8 cellular contexts compared by ENCODE assay signal in the genomic region with DNA sequence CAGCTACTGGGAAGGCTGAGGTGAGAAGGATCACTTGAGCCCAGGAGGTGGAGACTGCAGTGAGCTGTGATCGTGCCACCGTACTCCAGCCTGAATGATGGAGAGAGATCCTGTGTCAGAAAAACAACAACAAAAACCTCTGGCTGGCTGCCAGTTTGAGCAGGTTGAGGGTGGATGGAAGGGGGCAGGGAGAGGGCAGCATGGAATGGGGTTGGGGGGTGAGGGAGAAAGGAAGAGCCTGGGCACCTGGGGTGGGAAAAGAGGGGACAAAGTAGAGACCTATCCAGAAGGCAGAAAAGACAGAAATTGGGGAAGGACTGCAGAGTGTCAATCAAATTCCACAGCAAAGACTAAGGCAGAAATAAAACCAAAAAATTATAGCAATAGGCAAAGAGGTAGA. TPM values are rescaled to one million over a fixed set of nuclear protein-coding genes. Genes with fewer than 3 reads are reported as not detected.
A peak's percentile ranks its signal among the peaks of the same experiment; 100 is the strongest.
DNase-seq lines count a peak whose midpoint lies in the region; ATAC-seq and TF ChIP-seq lines count a peak whose summit lies in the region.

No MANE protein-coding gene starts in this region.

- H3K4me1 Mint-ChIP-seq in activated T-cell treated with anti-CD3 and anti-CD28 coated beads, Interleukin-2, amount 50 U/mL, for 72 hours (ENCODE audit: low read depth), result peaks cover 46% of the 10 kb centered on the region

- no peaks in the 10 kb centered on the region for H3K9me3 ChIP-seq in upper lobe of left lung

- no peaks in the 10 kb centered on the region for H3K27me3 ChIP-seq in upper lobe of left lung

- 32 to 56% methylated on average over 2 of the region's 2 CpGs for WGBS in upper lobe of left lung, 2 donors

- DNase-seq in activated T-cell treated with anti-CD3 and anti-CD28 coated beads, Interleukin-2, amount 50 U/mL, for 72 hours, result no peak
- no peak for DNase-seq in activated T-cell treated with anti-CD3 and anti-CD28 coated beads, Interleukin-2, amount 50 U/mL, for 1 hour
- DNase-seq in NCI-H82 (lab: John Stamatoyannopoulos, UW) (peak; percentile 69), epithelial cell of esophagus (ENCODE audit: low read depth) (no peak), upper lobe of left lung (no peak), coronary artery (ENCODE audit: low spot score) (no peak), cerebellar cortex (ENCODE audit: low spot score) (no peak)

- no peak for TF ChIP-seq EP300 in upper lobe of left lung (IDR thresholded peaks at IDR 0.05)

- peaks cover 28 to 64% (median 39%) of the 10 kb centered on the region in 4 donors for H3K4me1 ChIP-seq in upper lobe of left lung

- peaks cover 49 to 70% of the 10 kb centered on the region in 2 donors for H3K36me3 Mint-ChIP-seq in activated T-cell treated with anti-CD3 and anti-CD28 coated beads, Interleukin-2, amount 50 U/mL, for 72 hours (ENCODE audit: insufficient read depth in 2 of 2)

- TF ChIP-seq POLR2A in upper lobe of left lung (IDR thresholded peaks at IDR 0.05) (no peak), GM18505 (IDR thresholded peaks at IDR 0.05; ENCODE audit: borderline replicate concordance, extremely low read depth, insufficient read depth, insufficient read length) (no peak)

- H3K36me3 ChIP-seq in upper lobe of left lung, result peaks cover 6 to 62% (median 35%) of the 10 kb centered on the region in 4 donors

- TF ChIP-seq CTCF in epithelial cell of esophagus (IDR thresholded peaks at IDR 0.05; ENCODE audit: insufficient read depth, low read depth, low read length, missing control alignments) (no peak), upper lobe of left lung (IDR thresholded peaks at IDR 0.05) (no peak), coronary artery (IDR thresholded peaks at IDR 0.05) (no peak)

- no peaks in the 10 kb centered on the region for H3K27me3 Mint-ChIP-seq in activated T-cell treated with anti-CD3 and anti-CD28 coated beads, Interleukin-2, amount 50 U/mL, for 72 hours (ENCODE audit: low read depth)

- peak overlapping the region; percentile 98 for H3K4me3 ChIP-seq in epithelial cell of esophagus (ENCODE audit: low read length)
- peak overlapping the region in 1 of 4 donors; percentile 73 for H3K4me3 ChIP-seq in upper lobe of left lung
- no peak overlapping the region for H3K4me3 ChIP-seq in coronary artery

- peak overlapping the region; percentile 87 to 99 for H3K4me3 Mint-ChIP-seq in activated T-cell treated with anti-CD3 and anti-CD28 coated beads, Interleukin-2, amount 50 U/mL, for 72 hours

- H3K27ac ChIP-seq in upper lobe of left lung (peak overlapping the region in 3 of 4 donors; percentile 90 to 94 (median 91)), coronary artery (peak overlapping the region in 1 of 2 donors; percentile 94)

- H3K9me3 Mint-ChIP-seq in activated T-cell treated with anti-CD3 and anti-CD28 coated beads, Interleukin-2, amount 50 U/mL, for 72 hours, result no peaks in the 10 kb centered on the region

- no peak for ATAC-seq in activated T-cell treated with anti-CD3 and anti-CD28 coated beads, Interleukin-2, amount 50 U/mL, for 72 hours (replicated peaks in 1 of 2)
- ATAC-seq in upper lobe of left lung (ENCODE audit: low FRiP score in 2 of 2), result no peak
- no peak for ATAC-seq in GM18505 (IDR thresholded peaks at IDR 0.05; ENCODE audit: unreplicated experiment)

- peak overlapping the region; percentile 97 for H3K27ac Mint-ChIP-seq in activated T-cell treated with anti-CD3 and anti-CD28 coated beads, Interleukin-2, amount 50 U/mL, for 72 hours

RNA-seq across cellular contexts. Expression of a gene that starts 4.7 kb away (rescaled TPM):
- total RNA-seq in activated T-cell treated with anti-CD3 and anti-CD28 coated beads, Interleukin-2, amount 50 U/mL, for 72 hours, result 100 to 1,000 TPM; 364 to 374 TPM
- 100 to 1,000 TPM in 2 of 6 donors, 10 to 100 TPM in 4; 52.4 to 147 (median 83.9) TPM for total RNA-seq in upper lobe of left lung

RNA-seq across cellular contexts. Expression of a gene that starts 37.4 kb away (rescaled TPM):
- 10 to 100 TPM; 79.0 to 85.2 TPM for total RNA-seq in activated T-cell treated with anti-CD3 and anti-CD28 coated beads, Interleukin-2, amount 50 U/mL, for 72 hours
- total RNA-seq in upper lobe of left lung, result 100 to 1,000 TPM in 2 of 6 donors, 10 to 100 TPM in 4; 59.8 to 168 (median 83.7) TPM

RNA-seq across cellular contexts. Expression of a gene that starts 37.8 kb away (rescaled TPM):
- 10 to 100 TPM; 15.1 to 18.0 TPM for total RNA-seq in activated T-cell treated with anti-CD3 and anti-CD28 coated beads, Interleukin-2, amount 50 U/mL, for 72 hours
- 10 to 100 TPM; 16.6 to 26.2 (median 19.3) TPM for total RNA-seq in upper lobe of left lung
